In the genomic region with DNA sequence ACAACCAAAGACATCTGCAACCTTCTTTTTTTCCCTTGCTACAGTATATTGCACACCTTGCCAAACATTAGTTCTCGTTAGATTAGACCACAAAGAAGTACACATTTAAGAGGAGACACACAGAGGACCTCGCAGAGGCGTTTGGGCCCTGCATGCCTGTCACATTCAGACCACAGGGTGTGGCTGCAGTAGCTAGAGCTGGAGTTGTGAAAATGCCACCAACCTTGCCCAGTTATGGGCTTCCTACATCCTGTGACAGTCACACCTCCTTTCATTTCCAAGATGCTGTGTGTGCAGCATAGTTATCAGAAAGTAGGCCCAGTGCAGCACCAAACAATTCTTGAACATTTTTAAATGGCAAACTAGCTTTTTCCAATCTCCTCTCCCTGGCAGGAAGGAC, we compare ENCODE assay signal across 8 cellular contexts. TPM values are rescaled to one million over a fixed set of nuclear protein-coding genes. Genes with fewer than 3 reads are reported as not detected.
DNase-seq lines count a peak whose midpoint lies in the region; ATAC-seq and TF ChIP-seq lines count a peak whose summit lies in the region.

No MANE protein-coding gene starts in this region.

- no peak overlapping the region for H3K27ac Mint-ChIP-seq in activated CD4-positive, alpha-beta memory T cell treated with anti-CD3 and anti-CD28 coated beads for 36 hours
- no peak overlapping the region for H3K27ac Mint-ChIP-seq in activated T-helper 17 cell treated with anti-CD3 and anti-CD28 coated beads, Interleukin-2, amount 50 U/mL, for 72 hours

- no peaks in the 10 kb centered on the region for H3K36me3 Mint-ChIP-seq in activated CD4-positive, alpha-beta memory T cell treated with anti-CD3 and anti-CD28 coated beads for 36 hours
- H3K36me3 Mint-ChIP-seq in activated T-helper 17 cell treated with anti-CD3 and anti-CD28 coated beads, Interleukin-2, amount 50 U/mL, for 72 hours (ENCODE audit: low read depth), result no peaks in the 10 kb centered on the region

- WGBS in smooth muscle cell (ENCODE audit: low lambda C conversion rate), result 88% methylated on average over 3 of the region's 3 CpGs

- no peaks in the 10 kb centered on the region for H3K9me3 Mint-ChIP-seq in activated CD4-positive, alpha-beta memory T cell treated with anti-CD3 and anti-CD28 coated beads for 36 hours
- no peaks in the 10 kb centered on the region for H3K9me3 Mint-ChIP-seq in activated T-helper 17 cell treated with anti-CD3 and anti-CD28 coated beads, Interleukin-2, amount 50 U/mL, for 72 hours

- H3K27me3 ChIP-seq in smooth muscle cell (ENCODE audit: low read depth), result peaks cover 60% of the 10 kb centered on the region

- no peak overlapping the region for H3K4me3 ChIP-seq in smooth muscle cell

- no peak overlapping the region for H3K9ac ChIP-seq in smooth muscle cell (ENCODE audit: low read depth)

- peak; percentile 47 for ATAC-seq in HG02884 (IDR thresholded peaks at IDR 0.05; ENCODE audit: unreplicated experiment)
- ATAC-seq in activated T-helper 17 cell treated with anti-CD3 and anti-CD28 coated beads, Interleukin-2, amount 50 U/mL, for 72 hours (replicated peaks), result no peak

- POLR2A ChIA-PET in activated CD4-positive, alpha-beta memory T cell treated with anti-CD3 and anti-CD28 coated beads for 36 hours (lab: Charles Lee), result no interaction called here

- DNase-seq in stimulated activated CD8-positive, alpha-beta memory T cell treated with anti-CD3 and anti-CD28 coated beads, Interleukin-12 subunit alpha, Interleukin-12 subunit beta, amount 100 ng/mL, for 4 hours (ENCODE audit: low read depth), result peak; percentile 24
- DNase-seq in stimulated activated CD8-positive, alpha-beta memory T cell treated with anti-CD3 and anti-CD28 coated beads, Interleukin-4, amount 100 ng/mL, for 48 hours, result no peak
- peak; percentile 11 for DNase-seq in activated CD4-positive, alpha-beta memory T cell treated with anti-CD3 and anti-CD28 coated beads for 36 hours
- DNase-seq in smooth muscle cell (lab: John Stamatoyannopoulos, UW; ENCODE audit: unreplicated experiment) (no peak), kidney tubule cell (ENCODE audit: low spot score) (no peak), iPS-NIHi11 (ENCODE audit: low spot score) (no peak)

- no peaks in the 10 kb centered on the region for H3K9me3 ChIP-seq in smooth muscle cell (replicated peaks; ENCODE audit: low read depth)

- no peak overlapping the region for H3K4me3 Mint-ChIP-seq in activated CD4-positive, alpha-beta memory T cell treated with anti-CD3 and anti-CD28 coated beads for 36 hours
- no peak overlapping the region for H3K4me3 Mint-ChIP-seq in activated T-helper 17 cell treated with anti-CD3 and anti-CD28 coated beads, Interleukin-2, amount 50 U/mL, for 72 hours

- H3K79me2 ChIP-seq in smooth muscle cell (ENCODE audit: low read depth), result no peaks in the 10 kb centered on the region

- CTCF ChIA-PET in activated CD4-positive, alpha-beta memory T cell treated with anti-CD3 and anti-CD28 coated beads for 36 hours (lab: Charles Lee), result no interaction called here

- peaks cover 4% of the 10 kb centered on the region for H3K4me1 ChIP-seq in smooth muscle cell (ENCODE audit: low read depth)

- H3K27ac ChIP-seq in smooth muscle cell (ENCODE audit: low read depth), result no peak overlapping the region

- peaks cover 29% of the 10 kb centered on the region for H3K27me3 Mint-ChIP-seq in activated CD4-positive, alpha-beta memory T cell treated with anti-CD3 and anti-CD28 coated beads for 36 hours
- peaks cover 31% of the 10 kb centered on the region for H3K27me3 Mint-ChIP-seq in activated T-helper 17 cell treated with anti-CD3 and anti-CD28 coated beads, Interleukin-2, amount 50 U/mL, for 72 hours

- no peak overlapping the region for H3K4me2 ChIP-seq in smooth muscle cell

- no peaks in the 10 kb centered on the region for H3K36me3 ChIP-seq in smooth muscle cell (ENCODE audit: low read depth)

- no peak for TF ChIP-seq CTCF in smooth muscle cell (IDR thresholded peaks at IDR 0.05; ENCODE audit: borderline replicate concordance, insufficient read depth, poor library complexity, severe bottlenecking)

- intact Hi-C loops in activated CD4-positive, alpha-beta memory T cell treated with anti-CD3 and anti-CD28 coated beads for 36 hours (cut with micrococcal nuclease), result no loop called here

- no peaks in the 10 kb centered on the region for H3F3A ChIP-seq in smooth muscle cell (ENCODE audit: low read depth)

- H4K20me1 ChIP-seq in smooth muscle cell (ENCODE audit: low read depth), result no peaks in the 10 kb centered on the region

- H3K4me1 Mint-ChIP-seq in activated CD4-positive, alpha-beta memory T cell treated with anti-CD3 and anti-CD28 coated beads for 36 hours (ENCODE audit: low read depth), result peaks cover 8% of the 10 kb centered on the region
- H3K4me1 Mint-ChIP-seq in activated T-helper 17 cell treated with anti-CD3 and anti-CD28 coated beads, Interleukin-2, amount 50 U/mL, for 72 hours, result peaks cover 5% of the 10 kb centered on the region

- no peak overlapping the region for H2AFZ ChIP-seq in smooth muscle cell (ENCODE audit: low read depth)

RNA-seq across cellular contexts. Expression of a gene that starts 2.4 kb away (rescaled TPM):
- 10 to 100 TPM; 25.8 to 25.9 TPM for total RNA-seq in activated CD4-positive, alpha-beta memory T cell treated with anti-CD3 and anti-CD28 coated beads for 36 hours
- 56.2 and 97.5 TPM in 2 replicates for total RNA-seq in smooth muscle cell
- polyA plus RNA-seq in smooth muscle cell, result 18.2 and 31.3 TPM in 2 replicates
- total RNA-seq in activated T-helper 17 cell treated with anti-CD3 and anti-CD28 coated beads, Interleukin-2, amount 50 U/mL, for 72 hours, result 10 to 100 TPM; 26.0 to 46.7 TPM

Comparison
In these comparisons a context has a peak if more than half of its experiments do, and no peak if none do; other contexts are left out.
1. DNase-seq: peak in stimulated activated CD8-positive, alpha-beta memory T cell treated with anti-CD3 and anti-CD28 coated beads, Interleukin-12 subunit alpha, Interleukin-12 subunit beta, amount 100 ng/mL, for 4 hours (single experiment) and activated CD4-positive, alpha-beta memory T cell treated with anti-CD3 and anti-CD28 coated beads for 36 hours (single experiment); none in stimulated activated CD8-positive, alpha-beta memory T cell treated with anti-CD3 and anti-CD28 coated beads, Interleukin-4, amount 100 ng/mL, for 48 hours (single experiment), smooth muscle cell (single experiment), kidney tubule cell (single experiment) and iPS-NIHi11 (single experiment).